ENCODE assay signal across 1 cellular context in genomic region chr11:57497303-57498247, GRCh38.
TF ChIP-seq lines count a peak whose summit lies in the region.

No MANE protein-coding gene starts in this region.

TF ChIP-seq in HepG2, 621 proteins besides CTCF, POLR2A, EP300 and RAD21 (continued from another document and continues in another):
- TF ChIP-seq PATZ1 (CRISPR knock-in tag; IDR thresholded peaks at IDR 0.05) (peak; percentile 90), TBX3 (IDR thresholded peaks at IDR 0.05; ENCODE audit: borderline replicate concordance) (peak; percentile 73), SKI (IDR thresholded peaks at IDR 0.05; ENCODE audit: partially characterized antibody) (peak; percentile 73), ISL2 (CRISPR knock-in tag; IDR thresholded peaks at IDR 0.05) (peak; percentile 76), RBFOX2 (IDR thresholded peaks at IDR 0.05; ENCODE audit: low read depth, low read length) (peak; percentile 52; the same call in 1 of the 2 replicates), ZNF142 (CRISPR knock-in tag; IDR thresholded peaks at IDR 0.05) (no peak), BORCS8-MEF2B (CRISPR knock-in tag; IDR thresholded peaks at IDR 0.05) (0 out of 2 replicates have a peak, but pooled peaks have one; percentile 29), CEBPB (IDR thresholded peaks at IDR 0.05; ENCODE audit: borderline replicate concordance, low read depth, low read length) (peak; percentile 81), ZNF143 (CRISPR knock-in tag; IDR thresholded peaks at IDR 0.05) (peak; percentile 44; the same call in 1 of the 2 replicates), ARID5B (CRISPR knock-in tag; IDR thresholded peaks at IDR 0.05) (peak; percentile 85), NAIF1 (CRISPR knock-in tag; IDR thresholded peaks at IDR 0.05; ENCODE audit: borderline replicate concordance) (0 out of 2 replicates have a peak, but pooled peaks have one; percentile 39), ZUFSP (CRISPR knock-in tag; IDR thresholded peaks at IDR 0.05; ENCODE audit: borderline replicate concordance) (0 out of 2 replicates have a peak, but pooled peaks have one; percentile 75), SMYD3 (CRISPR knock-in tag; IDR thresholded peaks at IDR 0.05) (0 out of 2 replicates have a peak, but pooled peaks have one; percentile 24), NFIC (IDR thresholded peaks at IDR 0.05; ENCODE audit: low read length) (peak; percentile 85), KLF6 (CRISPR knock-in tag; IDR thresholded peaks at IDR 0.05) (peak; percentile 31), NFKBIZ (CRISPR knock-in tag; IDR thresholded peaks at IDR 0.05) (peak; percentile 42; the same call in 1 of the 2 replicates), MAX (IDR thresholded peaks at IDR 0.05) (peak; percentile 60), ZBTB7B (CRISPR knock-in tag; IDR thresholded peaks at IDR 0.05) (peak; percentile 82), NR1H2 (CRISPR knock-in tag; IDR thresholded peaks at IDR 0.05; ENCODE audit: borderline replicate concordance, low read depth) (peak; percentile 69; the same call in 1 of the 2 replicates), ZBTB26 (CRISPR knock-in tag; IDR thresholded peaks at IDR 0.05; ENCODE audit: borderline replicate concordance) (0 out of 2 replicates have a peak, but pooled peaks have one; percentile 46), NCOA2 (CRISPR knock-in tag; IDR thresholded peaks at IDR 0.05) (peak; percentile 78), ZBTB21 (CRISPR knock-in tag; IDR thresholded peaks at IDR 0.05) (0 out of 2 replicates have a peak, but pooled peaks have one; percentile 14), ZNF280D (CRISPR knock-in tag; IDR thresholded peaks at IDR 0.05) (no peak), CBX5 (CRISPR knock-in tag; IDR thresholded peaks at IDR 0.05; ENCODE audit: borderline replicate concordance) (no peak), SALL2 (CRISPR knock-in tag; IDR thresholded peaks at IDR 0.05) (no peak), HOXA5 (CRISPR knock-in tag; IDR thresholded peaks at IDR 0.05) (peak; percentile 18; the same call in 1 of the 2 replicates), MYC (CRISPR knock-in tag; IDR thresholded peaks at IDR 0.05; ENCODE audit: borderline replicate concordance) (no peak), MED1 (CRISPR knock-in tag; IDR thresholded peaks at IDR 0.05) (peak; percentile 92), ZNF431 (CRISPR knock-in tag; IDR thresholded peaks at IDR 0.05; ENCODE audit: borderline replicate concordance, low read depth) (peak; percentile 75; the same call in 1 of the 2 replicates), FOXP4 (CRISPR knock-in tag; IDR thresholded peaks at IDR 0.05) (peak; percentile 77), PAF1 (CRISPR knock-in tag; IDR thresholded peaks at IDR 0.05) (peak; percentile 28; the same call in 1 of the 2 replicates), ZNF17 (CRISPR knock-in tag; IDR thresholded peaks at IDR 0.05) (no peak), ELF1 (CRISPR knock-in tag; IDR thresholded peaks at IDR 0.05) (0 out of 2 replicates have a peak, but pooled peaks have one; percentile 25), JUN (CRISPR knock-in tag; IDR thresholded peaks at IDR 0.05) (no peak), ZNF558 (CRISPR knock-in tag; IDR thresholded peaks at IDR 0.05; ENCODE audit: borderline replicate concordance) (0 out of 2 replicates have a peak, but pooled peaks have one; percentile 42), RXRA (CRISPR knock-in tag; IDR thresholded peaks at IDR 0.05) (peak; percentile 95), ZNF878 (CRISPR knock-in tag; IDR thresholded peaks at IDR 0.05) (0 out of 2 replicates have a peak, but pooled peaks have one; percentile 64)
